29 cellular contexts compared by ENCODE assay signal in the genomic region with DNA sequence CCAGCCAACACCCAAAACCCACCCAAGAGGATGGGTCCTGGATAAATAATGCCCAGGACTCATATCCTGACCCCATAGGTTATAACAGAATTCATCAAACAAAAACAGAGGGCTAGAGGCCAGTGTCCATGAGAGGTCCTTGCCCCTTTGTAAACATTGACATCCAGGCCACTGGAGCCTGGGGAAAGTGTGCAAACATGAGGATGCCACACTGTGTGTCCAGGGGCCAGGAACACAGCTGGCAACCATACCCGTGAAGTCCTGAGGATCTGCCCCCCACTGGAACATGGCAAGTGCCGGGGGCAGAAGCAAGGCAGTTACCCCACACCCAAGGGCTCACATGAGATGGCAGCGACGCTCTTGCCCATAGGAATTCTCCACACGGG. TPM values are rescaled to one million over a fixed set of nuclear protein-coding genes. Genes with fewer than 3 reads are reported as not detected.
"Had no signal": no experiment of that assay in that cellular context is flagged by ENCODE, and none has a peak within 500 bp of the region (broad histone marks: within the 10 kb centered on the region; RNA-seq: fewer than 3 reads in every experiment).

No MANE protein-coding gene starts in this region.

- H3K36me3 ChIP-seq: heart left ventricle, lower lobe of right lung, neural progenitor cell, ovary, prostate gland, sigmoid colon, uterus had no signal

- H3K27me3 Mint-ChIP-seq: naive thymus-derived CD8-positive, alpha-beta T cell; stimulated activated memory B cell treated with anti-CD40 and anti-IgM and Interleukin-4, amounts not matched to agents 10 μg/mL and 1 μg/mL and 100 μg/mL, for 72 hours; stimulated activated naive CD8-positive, alpha-beta T cell treated with anti-CD3 and anti-CD28 coated beads, Interleukin-15, amount 100 ng/mL, for 72 hours had no signal

- H3K9ac ChIP-seq: neural progenitor cell had no signal

- H3K36me3 Mint-ChIP-seq: immature natural killer cell; stimulated activated memory B cell treated with anti-CD40 and anti-IgM and Interleukin-4, amounts not matched to agents 10 μg/mL and 1 μg/mL and 100 μg/mL, for 72 hours; type B pancreatic cell had no signal

- ATAC-seq: heart left ventricle; left ventricle myocardium superior; lower lobe of right lung; naive thymus-derived CD8-positive, alpha-beta T cell; right cardiac atrium; stimulated activated memory B cell treated with anti-CD40 and anti-IgM and Interleukin-4, amounts not matched to agents 10 μg/mL and 1 μg/mL and 100 μg/mL, for 72 hours; stimulated activated naive CD8-positive, alpha-beta T cell treated with anti-CD3 and anti-CD28 coated beads, Interleukin-15, amount 100 ng/mL, for 72 hours had no signal

- H3K4me1 ChIP-seq: prostate gland, uterus had no signal

- H3K9me3 ChIP-seq: heart left ventricle, lower lobe of right lung, ovary, prostate gland, sigmoid colon, tibial nerve, uterus had no signal

- DNase-seq: hypothalamus; immature natural killer cell; kidney; left ventricle myocardium superior; lower lobe of right lung; mammary epithelial cell; mesenchymal stem cell; ovary; retina; right cardiac atrium; sigmoid colon; small intestine; stimulated activated CD4-positive, alpha-beta T cell treated with anti-CD3 and anti-CD28 coated beads, Interleukin-1b, Interleukin-23, amount 100 ng/mL, for 48 hours; stimulated activated CD4-positive, alpha-beta T cell treated with anti-CD3 and anti-CD28 coated beads, Interleukin-2, amount 100 ng/mL, for 48 hours; stimulated activated CD4-positive, alpha-beta T cell treated with anti-CD3 and anti-CD28 coated beads, Interleukin-4, amount 100 ng/mL, for 4 hours; stimulated activated CD8-positive, alpha-beta memory T cell treated with anti-CD3 and anti-CD28 coated beads, Interleukin-4, amount 100 ng/mL, for 48 hours; stimulated activated naive CD4-positive, alpha-beta T cell treated with Interleukin-2 at 50 U/mL for 16 hours; stimulated activated naive CD8-positive, alpha-beta T cell treated with anti-CD3 and anti-CD28 coated beads, Interleukin-15, amount 100 ng/mL, for 72 hours; substantia nigra; uterus had no signal

- H3K27ac ChIP-seq: heart left ventricle, lower lobe of right lung, neural progenitor cell, ovary, prostate gland, sigmoid colon had no signal

- H3K4me3 Mint-ChIP-seq: immature natural killer cell; naive thymus-derived CD8-positive, alpha-beta T cell; neural progenitor cell; stimulated activated memory B cell treated with anti-CD40 and anti-IgM and Interleukin-4, amounts not matched to agents 10 μg/mL and 1 μg/mL and 100 μg/mL, for 72 hours; stimulated activated naive CD8-positive, alpha-beta T cell treated with anti-CD3 and anti-CD28 coated beads, Interleukin-15, amount 100 ng/mL, for 72 hours had no signal

- H3K9me3 Mint-ChIP-seq: immature natural killer cell; naive thymus-derived CD8-positive, alpha-beta T cell; nephron; neural progenitor cell; stimulated activated memory B cell treated with anti-CD40 and anti-IgM and Interleukin-4, amounts not matched to agents 10 μg/mL and 1 μg/mL and 100 μg/mL, for 72 hours; stimulated activated naive CD8-positive, alpha-beta T cell treated with anti-CD3 and anti-CD28 coated beads, Interleukin-15, amount 100 ng/mL, for 72 hours; type B pancreatic cell had no signal

- H3K27ac Mint-ChIP-seq: neural progenitor cell; stimulated activated memory B cell treated with anti-CD40 and anti-IgM and Interleukin-4, amounts not matched to agents 10 μg/mL and 1 μg/mL and 100 μg/mL, for 72 hours; stimulated activated naive CD8-positive, alpha-beta T cell treated with anti-CD3 and anti-CD28 coated beads, Interleukin-15, amount 100 ng/mL, for 72 hours had no signal

- H3K4me3 ChIP-seq: heart left ventricle, lower lobe of right lung, neural progenitor cell, ovary, prostate gland, sigmoid colon, tibial nerve, uterus had no signal

- H3K4me2 ChIP-seq: neural progenitor cell had no signal

- H3K27me3 ChIP-seq: heart left ventricle, ovary, sigmoid colon, tibial nerve, uterus had no signal

RNA-seq across cellular contexts. Expression of a gene that starts 5.0 kb away (rescaled TPM):
- total RNA-seq: ureter had no signal
